ENCODE assay signal across 17 cellular contexts in genomic region chr6:167930300-167930699, GRCh38.
DNase-seq lines count a peak whose midpoint lies in the region; ATAC-seq, FAIRE-seq and TF ChIP-seq lines count a peak whose summit lies in the region.
"Had no signal": no experiment of that assay in that cellular context is flagged by ENCODE, and none has a peak within 500 bp of the region (broad histone marks: within the 10 kb centered on the region; RNA-seq: fewer than 3 reads in every experiment).

No MANE protein-coding gene starts in this region.

- no peak overlapping the region for H3K9ac ChIP-seq in GM23248

- H3K79me2 ChIP-seq in GM23248 (ENCODE audit: insufficient read depth) = no peaks in the 10 kb centered on the region

- H3K4me3 Mint-ChIP-seq in T-helper 17 cell = peak overlapping the region; percentile 8
- H3K4me3 Mint-ChIP-seq: activated CD4-positive, alpha-beta T cell treated with anti-CD3 and anti-CD28 coated beads, Interleukin-2, amount 10 ng/mL, durations not matched to agents 24 days and 14 days; T-helper 1 cell treated with Interleukin-12 subunit alpha and Interleukin-12 subunit beta and Interleukin-4 antibody, amounts not matched to agents 30 μg/mL and 1 μg/mL, for 36 hours had no signal

- ATAC-seq in T-helper 17 cell (no peak), HG03342 (IDR thresholded peaks at IDR 0.05; ENCODE audit: unreplicated experiment) (no peak)
- ATAC-seq: gastroesophageal sphincter, GM12878 had no signal

- H2AFZ ChIP-seq in GM23248 = no peak overlapping the region

- no peak for FAIRE-seq in D721Med (lab: Jason Lieb, UNC)
- FAIRE-seq: GM12878 had no signal

- H3K9me3 ChIP-seq in GM23248 (ENCODE audit: low read depth) = no peaks in the 10 kb centered on the region
- H3K9me3 ChIP-seq in T-helper 17 cell (ENCODE audit: control insufficient read depth, low read length, poor library complexity, severe bottlenecking) = no peaks in the 10 kb centered on the region
- H3K9me3 ChIP-seq: gastroesophageal sphincter, thoracic aorta had no signal

- H3K27me3 ChIP-seq in GM23248 (replicated peaks; ENCODE audit: insufficient read depth) = no peaks in the 10 kb centered on the region
- H3K27me3 ChIP-seq: gastroesophageal sphincter had no signal

- DNase-seq in A172 (ENCODE audit: low spot score) = peak; percentile 79
- DNase-seq in GM23248 = peak; percentile 24
- no peak for DNase-seq in T-helper 17 cell
- peak; percentile 5 for DNase-seq in fibroblast of villous mesenchyme (ENCODE audit: low read depth)
- DNase-seq in islet precursor cell = no peak
- no peak for DNase-seq in D721Med (ENCODE audit: insufficient read length, low spot score)
- no peak for DNase-seq in NCI-H146 (lab: John Stamatoyannopoulos, UW)
- DNase-seq: activated CD4-positive, alpha-beta T cell treated with anti-CD3 and anti-CD28 coated beads, Interleukin-2, amount 10 ng/mL, durations not matched to agents 24 days and 14 days; anterior cingulate cortex; effector CD4-positive, alpha-beta T cell; NCI-H510A had no signal

- no peaks in the 10 kb centered on the region for H3K27me3 Mint-ChIP-seq in T-helper 17 cell
- H3K27me3 Mint-ChIP-seq: progenitor cell of endocrine pancreas had no signal

- peak overlapping the region; percentile 72 for H3K27ac Mint-ChIP-seq in T-helper 17 cell
- H3K27ac Mint-ChIP-seq: activated CD4-positive, alpha-beta T cell treated with anti-CD3 and anti-CD28 coated beads, Interleukin-2, amount 10 ng/mL, durations not matched to agents 24 days and 14 days; T-helper 1 cell treated with Interleukin-12 subunit alpha and Interleukin-12 subunit beta and Interleukin-4 antibody, amounts not matched to agents 30 μg/mL and 1 μg/mL, for 36 hours had no signal

- H3K27ac ChIP-seq in GM23248 = no peak overlapping the region
- H3K27ac ChIP-seq: gastroesophageal sphincter, thoracic aorta had no signal

- no peaks in the 10 kb centered on the region for H3K36me3 ChIP-seq in GM23248 (ENCODE audit: low read depth)

- 70 to 87% methylated on average over 3 of the region's 3 CpGs for WGBS in GM23248 (ENCODE audit: low coverage in 1 of 2, low lambda C conversion rate in 2 of 2, missing lambda C conversion rate in 2 of 2), 2 experiments

- H3K9me2 ChIP-seq in GM23248 (ENCODE audit: insufficient read depth) = no peaks in the 10 kb centered on the region

- H3K4me2 ChIP-seq in GM23248 (ENCODE audit: unreplicated experiment) = no peak overlapping the region

- TF ChIP-seq CTCF in fibroblast of villous mesenchyme (IDR thresholded peaks at IDR 0.05; ENCODE audit: insufficient read depth, low read depth, low read length) = no peak
- TF ChIP-seq CTCF in D721Med (IDR thresholded peaks at IDR 0.05; ENCODE audit: insufficient read depth, missing control alignments) = no peak

- no peaks in the 10 kb centered on the region for H3K4me1 ChIP-seq in GM23248 (ENCODE audit: insufficient read depth)

- peaks cover 13% of the 10 kb centered on the region for H3K36me3 Mint-ChIP-seq in T-helper 17 cell (ENCODE audit: low read depth)

- in situ Hi-C loops in GM23248 (cut with MboI) = no loop called here

- peaks cover 12% of the 10 kb centered on the region for H3K4me1 Mint-ChIP-seq in T-helper 17 cell
- H3K4me1 Mint-ChIP-seq: activated CD4-positive, alpha-beta T cell treated with anti-CD3 and anti-CD28 coated beads, Interleukin-2, amount 10 ng/mL, durations not matched to agents 24 days and 14 days had no signal

- H3K4me3 ChIP-seq in GM23248 = no peak overlapping the region
- H3K4me3 ChIP-seq in fibroblast of villous mesenchyme (ENCODE audit: low read depth, low read length) = no peak overlapping the region
- H3K4me3 ChIP-seq: gastroesophageal sphincter, GM12878, thoracic aorta had no signal

- no peaks in the 10 kb centered on the region for H4K20me1 ChIP-seq in GM23248 (ENCODE audit: insufficient read depth)

- H3F3A ChIP-seq in GM23248 (ENCODE audit: insufficient read depth) = no peaks in the 10 kb centered on the region

Comparison
In these comparisons a context has a peak if more than half of its experiments do, and no peak if none do; other contexts are left out.
1. DNase-seq: peak in A172 (single experiment), GM23248 (single experiment) and fibroblast of villous mesenchyme (single experiment); none in T-helper 17 cell (0 of 3), islet precursor cell (single experiment), D721Med (single experiment) and NCI-H146 (single experiment).